Comparison of ENCODE assay signal across 19 cellular contexts in genomic region chrX:136059350-136059749, GRCh38.
"Had no signal": no experiment of that assay in that cellular context is flagged by ENCODE, and none has a peak within 500 bp of the region (broad histone marks: within the 10 kb centered on the region; RNA-seq: fewer than 3 reads in every experiment).

No MANE protein-coding gene starts in this region.

- ATAC-seq: foreskin keratinocyte; heart right ventricle; left cardiac atrium; left lung; mucosa of descending colon; naive thymus-derived CD4-positive, alpha-beta T cell; right cardiac atrium; stimulated activated memory B cell treated with anti-CD40 and anti-IgM and Interleukin-4, amounts not matched to agents 10 μg/mL and 1 μg/mL and 100 μg/mL, for 72 hours; stimulated activated naive CD8-positive, alpha-beta T cell treated with anti-CD3 and anti-CD28 coated beads, Interleukin-15, Interleukin-2, amounts not matched to agents 100 U/mL and 50 U/mL, for 24 hours had no signal

- H3K27me3 ChIP-seq: foreskin keratinocyte, heart right ventricle, left lung, neural progenitor cell had no signal

- H3K27ac ChIP-seq: dorsolateral prefrontal cortex, foreskin keratinocyte, heart right ventricle, left lung, neural progenitor cell, prostate gland, skin epidermis, spleen had no signal

- H3K4me3 ChIP-seq: dorsolateral prefrontal cortex, heart right ventricle, left lung, mucosa of descending colon, neural progenitor cell, prostate gland, skin epidermis, spleen had no signal

- DNase-seq: dorsolateral prefrontal cortex; effector CD4-positive, alpha-beta T cell; foreskin keratinocyte; glutamatergic neuron; heart right ventricle; hippocampal formation; left cardiac atrium; left lung; mesenchymal stem cell; mucosa of descending colon; right cardiac atrium; spleen; stimulated activated CD4-positive, alpha-beta T cell treated with anti-CD3 and anti-CD28 coated beads, Interleukin-4, amount 100 ng/mL, for 4 hours; stimulated activated naive CD8-positive, alpha-beta T cell treated with anti-CD3 and anti-CD28 coated beads, Interleukin-15, Interleukin-2, amounts not matched to agents 100 U/mL and 50 U/mL, for 24 hours had no signal

- H3K4me1 ChIP-seq: foreskin keratinocyte, left lung, prostate gland had no signal

- H3K36me3 ChIP-seq: heart right ventricle, left lung, neural progenitor cell, prostate gland, spleen had no signal

- H3K9me3 ChIP-seq: heart right ventricle, left lung, mucosa of descending colon, prostate gland, spleen had no signal
